Comparison of ENCODE assay signal across 1 cellular context in genomic region chr5:57221049-57221568, GRCh38.
TF ChIP-seq lines count a peak whose summit lies in the region.

No MANE protein-coding gene starts in this region.

TF ChIP-seq in GM12878, 131 proteins besides CTCF, POLR2A, EP300 and RAD21:
- TF ChIP-seq ZNF592 (IDR thresholded peaks at IDR 0.05) (0 out of 2 replicates have a peak, but pooled peaks have one; percentile 44), SMC3 (IDR thresholded peaks at IDR 0.05; ENCODE audit: borderline replicate concordance, low read length) (peak; percentile 85), SMARCA5 (IDR thresholded peaks at IDR 0.05) (peak; percentile 28; the same call in 1 of the 2 replicates), ZNF24 (IDR thresholded peaks at IDR 0.05) (peak; percentile 31; the same call in 1 of the 2 replicates), CHD4 (IDR thresholded peaks at IDR 0.05) (no peak), ZNF687 (IDR thresholded peaks at IDR 0.05) (0 out of 2 replicates have a peak, but pooled peaks have one; percentile 32), BCLAF1 (IDR thresholded peaks at IDR 0.05) (0 out of 2 replicates have a peak, but pooled peaks have one; percentile 15), ATF2 (IDR thresholded peaks at IDR 0.05; ENCODE audit: low read length) (no peak)
